ENCODE assay signal across 7 cellular contexts in the genomic region with DNA sequence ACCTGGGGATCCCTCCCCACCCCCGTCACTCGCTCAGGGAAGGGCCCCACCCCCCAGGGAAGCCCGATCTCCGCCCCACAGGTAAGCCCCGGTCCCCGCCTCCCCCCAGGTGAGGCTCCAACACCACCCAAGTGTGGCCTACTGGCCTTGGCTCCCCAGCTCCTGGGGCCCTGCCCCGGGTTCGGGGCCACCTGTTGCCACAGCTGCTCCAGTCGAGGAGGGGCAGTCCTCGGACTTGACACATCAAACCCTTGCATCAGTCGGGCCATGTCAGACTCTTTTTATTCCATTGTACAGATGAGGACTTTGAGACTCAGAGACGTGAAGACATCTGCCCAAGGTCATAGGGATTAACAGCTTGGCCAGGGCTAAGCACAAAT. TPM values are rescaled to one million over a fixed set of nuclear protein-coding genes. Genes with fewer than 3 reads are reported as not detected.
DNase-seq lines count a peak whose midpoint lies in the region; ATAC-seq and TF ChIP-seq lines count a peak whose summit lies in the region.

No MANE protein-coding gene starts in this region.

- ATAC-seq in GM21390 (IDR thresholded peaks at IDR 0.05; ENCODE audit: unreplicated experiment) (peak; percentile 37), foreskin keratinocyte (peak; percentile 55), psoas muscle (peak; percentile 33 to 49 (median 42)), HG03280 (IDR thresholded peaks at IDR 0.05; ENCODE audit: unreplicated experiment) (no peak)

- H3K9me3 ChIP-seq in HUES48 (ENCODE audit: control insufficient read depth, insufficient read depth, low read length) (no peaks in the 10 kb centered on the region), psoas muscle (no peaks in the 10 kb centered on the region)

- peak; percentile 21 to 41 for DNase-seq in activated CD4-positive, alpha-beta T cell treated with anti-CD3 and anti-CD28 coated beads, Interleukin-2, amount 50 U/mL, for 48 hours
- DNase-seq in foreskin keratinocyte (no peak), psoas muscle (no peak), NCI-H446 (lab: John Stamatoyannopoulos, UW) (no peak)

- peaks cover 10% of the 10 kb centered on the region for H3K27me3 ChIP-seq in HUES48 (ENCODE audit: control insufficient read depth, insufficient read depth, low read length)
- no peaks in the 10 kb centered on the region for H3K27me3 ChIP-seq in foreskin keratinocyte
- no peaks in the 10 kb centered on the region for H3K27me3 ChIP-seq in psoas muscle (ENCODE audit: insufficient read depth in 3 of 3, low read length in 2 of 3)

- intact Hi-C loops in psoas muscle (cut with DNase I): loop anchor here (5.0 kb wide), 1 partner anchor 46 kb away; a partner anchor contains a TSS

- H3K36me3 ChIP-seq in HUES48 (ENCODE audit: control insufficient read depth, insufficient read depth, low read length) (peaks cover 8% of the 10 kb centered on the region), psoas muscle (ENCODE audit: insufficient read depth in 1 of 2, low read depth in 1 of 2) (peaks cover 0 to 20% of the 10 kb centered on the region in 2 donors)

- TF ChIP-seq CTCF in foreskin keratinocyte (conservative IDR thresholded peaks at IDR 0.05) (no peak), psoas muscle (IDR thresholded peaks at IDR 0.05) (no peak)

- WGBS in psoas muscle, 3 donors: 2 to 8% (median 3%) methylated on average over 7 to 12 of the region's 12 CpGs

- peak overlapping the region; percentile 45; the same call in 1 of the 2 replicates for H3K9ac ChIP-seq in HUES48 (ENCODE audit: low read depth, low read length)

- peak overlapping the region; percentile 90 for H3K4me3 ChIP-seq in HUES48 (ENCODE audit: low read depth, low read length)
- H3K4me3 ChIP-seq in psoas muscle: peak overlapping the region; percentile 83

- H3K4me1 ChIP-seq in HUES48 (ENCODE audit: control insufficient read depth, insufficient read depth, low read length) (no peaks in the 10 kb centered on the region), foreskin keratinocyte (no peaks in the 10 kb centered on the region), psoas muscle (peaks cover 3% of the 10 kb centered on the region)

- H3K27ac ChIP-seq in HUES48 (ENCODE audit: low read depth, low read length) (no peak overlapping the region), foreskin keratinocyte (peak overlapping the region; percentile 9), psoas muscle (peak overlapping the region; percentile 70)

RNA-seq across cellular contexts. Expression of a gene that starts 0.5 kb away (rescaled TPM):
- 28.9 and 29.0 TPM in 2 replicates for total RNA-seq in foreskin keratinocyte
- polyA plus RNA-seq in foreskin keratinocyte: 25.9 and 27.9 TPM in 2 replicates
- 10 to 100 TPM; 21.1 to 26.1 (median 24.6) TPM for total RNA-seq in psoas muscle
- polyA plus RNA-seq in psoas muscle: 10 to 100 TPM; 20.1 to 31.7 (median 23.1) TPM

RNA-seq across cellular contexts. Expression of a gene that starts 0.6 kb away (rescaled TPM):
- total RNA-seq in foreskin keratinocyte (0.68 and 0.78 TPM in 2 replicates), psoas muscle (1 to 10 TPM in 2 of 4 donors, under 1 TPM in 2; 0.27 to 1.5 (median 1.0) TPM)
- polyA plus RNA-seq in foreskin keratinocyte (0.33 and 0.58 TPM in 2 replicates), psoas muscle (1 to 10 TPM in 2 of 3 donors, under 1 TPM in 1; 0.86 to 2.5 (median 1.7) TPM)

RNA-seq across cellular contexts. Expression of a gene that starts 29.6 kb away (rescaled TPM):
- total RNA-seq in foreskin keratinocyte (0.56 and 1.2 TPM in 2 replicates), psoas muscle (not detected)
- polyA plus RNA-seq in foreskin keratinocyte (0.64 and 1.3 TPM in 2 replicates), psoas muscle (not detected)

RNA-seq across cellular contexts. Expression of a gene that starts 31.7 kb away (rescaled TPM):
- total RNA-seq in foreskin keratinocyte (0.28 and 0.44 TPM in 2 replicates), psoas muscle (1 to 10 TPM in 1 of 4 donors, under 1 TPM in 3; 0.18 to 1.3 (median 0.39) TPM)
- polyA plus RNA-seq in foreskin keratinocyte (0.39 and 0.99 TPM in 2 replicates), psoas muscle (1 to 10 TPM in 1 of 3 donors, under 1 TPM in 2; 0.07 to 1.3 (median 0.25) TPM)

RNA-seq across cellular contexts. Expression of a gene that starts 45.8 kb away (rescaled TPM):
- total RNA-seq in foreskin keratinocyte (32.6 and 33.9 TPM in 2 replicates), psoas muscle (10 to 100 TPM in 3 of 4 donors, 1 to 10 TPM in 1; 9.2 to 25.3 (median 16.0) TPM)
- polyA plus RNA-seq in foreskin keratinocyte (37.1 and 42.8 TPM in 2 replicates), psoas muscle (10 to 100 TPM; 13.8 to 24.5 (median 16.6) TPM)

Comparison
In these comparisons a context has a peak if more than half of its experiments do, and no peak if none do; other contexts are left out.
1. DNase-seq: peak in activated CD4-positive, alpha-beta T cell treated with anti-CD3 and anti-CD28 coated beads, Interleukin-2, amount 50 U/mL, for 48 hours (2 of 2); none in foreskin keratinocyte (0 of 2), psoas muscle (0 of 2) and NCI-H446 (0 of 2).